In genomic region chr5:59036274-59036961, GRCh38 we compare ENCODE assay signal across 1 cellular context.
A peak's percentile ranks its signal among the peaks of the same experiment; 100 is the strongest.
TF ChIP-seq lines count a peak whose summit lies in the region.

No MANE protein-coding gene starts in this region.

TF ChIP-seq in HEK293, 187 proteins besides CTCF, POLR2A, EP300 and RAD21 (continued from another document):
- TF ChIP-seq ZBTB20 (tag by site-specific recombination; IDR thresholded peaks at IDR 0.05) (no peak), ZNF146 (tag by site-specific recombination; IDR thresholded peaks at IDR 0.05) (no peak), ZNF777 (tag by site-specific recombination; IDR thresholded peaks at IDR 0.05; ENCODE audit: borderline replicate concordance) (no peak), ZEB2 (tag by site-specific recombination; IDR thresholded peaks at IDR 0.05) (peak; percentile 78), WT1 (tag by site-specific recombination; IDR thresholded peaks at IDR 0.05) (no peak), ZNF239 (tag by site-specific recombination; IDR thresholded peaks at IDR 0.05) (no peak), ZNF211 (tag by site-specific recombination; IDR thresholded peaks at IDR 0.05; ENCODE audit: low read depth) (no peak), HOXD13 (CRISPR knock-in tag; IDR thresholded peaks at IDR 0.05; ENCODE audit: borderline replicate concordance) (no peak), BCL11A (tag by site-specific recombination; IDR thresholded peaks at IDR 0.05; ENCODE audit: low read depth) (no peak), TRIM28 (IDR thresholded peaks at IDR 0.05; ENCODE audit: borderline replicate concordance, low read length) (peak; percentile 61; the same call in 1 of the 2 replicates), TSHZ1 (tag by site-specific recombination; IDR thresholded peaks at IDR 0.05; ENCODE audit: borderline replicate concordance) (peak; percentile 28; the same call in 1 of the 2 replicates), ZNF585B (tag by site-specific recombination; IDR thresholded peaks at IDR 0.05) (no peak), ZNF514 (tag by site-specific recombination; IDR thresholded peaks at IDR 0.05) (no peak), ZNF266 (tag by site-specific recombination; IDR thresholded peaks at IDR 0.05; ENCODE audit: low read depth) (no peak), ZNF623 (tag by site-specific recombination; IDR thresholded peaks at IDR 0.05) (no peak), ZNF169 (tag by site-specific recombination; IDR thresholded peaks at IDR 0.05) (no peak), ZNF433 (tag by site-specific recombination; IDR thresholded peaks at IDR 0.05; ENCODE audit: low read depth) (no peak)
- TF ChIP-seq, protein P1, sequence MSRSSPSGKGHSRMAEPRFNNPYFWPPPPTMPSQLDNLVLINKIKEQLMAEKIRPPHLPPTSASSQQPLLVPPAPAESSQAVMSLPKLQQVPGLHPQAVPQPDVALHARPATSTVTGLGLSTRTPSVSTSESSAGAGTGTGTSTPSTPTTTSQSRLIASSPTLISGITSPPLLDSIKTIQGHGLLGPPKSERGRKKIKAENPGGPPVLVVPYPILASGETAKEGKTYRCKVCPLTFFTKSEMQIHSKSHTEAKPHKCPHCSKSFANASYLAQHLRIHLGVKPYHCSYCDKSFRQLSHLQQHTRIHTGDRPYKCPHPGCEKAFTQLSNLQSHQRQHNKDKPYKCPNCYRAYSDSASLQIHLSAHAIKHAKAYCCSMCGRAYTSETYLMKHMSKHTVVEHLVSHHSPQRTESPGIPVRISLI (tag by site-specific recombination; IDR thresholded peaks at IDR 0.05) = 0 out of 2 replicates have a peak, but pooled peaks have one; percentile 36
